8 cellular contexts compared by ENCODE assay signal in genomic region chr1:78005347-78005722, GRCh38. TPM values are rescaled to one million over a fixed set of nuclear protein-coding genes. Genes with fewer than 3 reads are reported as not detected.
DNase-seq lines count a peak whose midpoint lies in the region; ATAC-seq and TF ChIP-seq lines count a peak whose summit lies in the region.

No MANE protein-coding gene starts in this region.

- no peaks in the 10 kb centered on the region for H3K36me3 ChIP-seq in heart left ventricle
- no peaks in the 10 kb centered on the region for H3K36me3 ChIP-seq in breast epithelium
- H3K36me3 ChIP-seq in vagina: no peaks in the 10 kb centered on the region

- H3K4me3 ChIP-seq in heart left ventricle (peak overlapping the region; percentile 33 to 73 (median 64)), breast epithelium (peak overlapping the region; percentile 51 to 63 (median 63)), vagina (peak overlapping the region; percentile 57 to 64)

- peaks cover 0 to 56% (median 23%) of the 10 kb centered on the region in 12 donors for H3K4me1 ChIP-seq in heart left ventricle
- H3K4me1 ChIP-seq in breast epithelium: no peaks in the 10 kb centered on the region
- peaks cover 39% of the 10 kb centered on the region for H3K4me1 ChIP-seq in vagina

- TF ChIP-seq POLR2A in heart left ventricle (IDR thresholded peaks at IDR 0.05) (no peak), breast epithelium (IDR thresholded peaks at IDR 0.05) (no peak), vagina (IDR thresholded peaks at IDR 0.05) (no peak), erythroblast (IDR thresholded peaks at IDR 0.05; ENCODE audit: low read length) (no peak)

- H3K27ac Mint-ChIP-seq in mesothelial cell of epicardium: peak overlapping the region; percentile 99

- H3K27me3 Mint-ChIP-seq in mesothelial cell of epicardium (ENCODE audit: low read depth): no peaks in the 10 kb centered on the region

- 0% methylated on average over 1 of the region's 1 CpG for WGBS in heart left ventricle, 4 donors

- intact Hi-C loops in heart left ventricle (cut with DNase I): loop anchor here in 9 of 10 donors (1.0 to 10.0 kb wide), 5 partner anchors 26 to 109 kb away; partner anchors contain the start of genes FUBP1 (in 8 of the 9) and GIPC2 (in 3 of the 9)
- intact Hi-C loops in Right ventricle myocardium inferior (cut with DNase I): loop anchor here (1.0 kb wide), 2 partner anchors 26 to 41 kb away; partner anchors contain the start of gene FUBP1
- intact Hi-C loops in breast epithelium (cut with DNase I; ENCODE audit: low total_unique reads): no loop called here
- intact Hi-C loops in vagina (cut with DNase I): loop anchor here (2.0 kb wide), 1 partner anchor 27 kb away; the partner anchor contains the start of gene FUBP1

- H3K9me3 Mint-ChIP-seq in mesothelial cell of epicardium: no peaks in the 10 kb centered on the region

- H3K36me3 Mint-ChIP-seq in mesothelial cell of epicardium: no peaks in the 10 kb centered on the region

- TF ChIP-seq CTCF in heart left ventricle (IDR thresholded peaks at IDR 0.05): no peak
- TF ChIP-seq CTCF in breast epithelium (IDR thresholded peaks at IDR 0.05): no peak
- no peak for TF ChIP-seq CTCF in mesothelial cell of epicardium (IDR thresholded peaks at IDR 0.05; ENCODE audit: unreplicated experiment)
- TF ChIP-seq CTCF in vagina (IDR thresholded peaks at IDR 0.05): no peak

- no peaks in the 10 kb centered on the region for H3K27me3 ChIP-seq in heart left ventricle
- H3K27me3 ChIP-seq in breast epithelium: no peaks in the 10 kb centered on the region
- H3K27me3 ChIP-seq in vagina: no peaks in the 10 kb centered on the region

- peak overlapping the region; percentile 82 for H3K4me3 Mint-ChIP-seq in mesothelial cell of epicardium

- peaks cover 36% of the 10 kb centered on the region for H3K4me1 Mint-ChIP-seq in mesothelial cell of epicardium

- no peak for DNase-seq in heart left ventricle
- no peak for DNase-seq in Right ventricle myocardium inferior (ENCODE audit: missing footprints)
- DNase-seq in breast epithelium (ENCODE audit: low spot score in 2 of 2): no peak
- DNase-seq in mesothelial cell of epicardium (ENCODE audit: low spot score in 2 of 2, unreplicated experiment in 2 of 2): no peak
- DNase-seq in vagina (ENCODE audit: extremely low spot score in 2 of 2): no peak
- no peak for DNase-seq in NCI-H128 (lab: John Stamatoyannopoulos, UW; ENCODE audit: unreplicated experiment)
- no peak for DNase-seq in erythroblast (lab: John Stamatoyannopoulos, UW)

- H3K9me3 ChIP-seq in heart left ventricle (no peaks in the 10 kb centered on the region), breast epithelium (no peaks in the 10 kb centered on the region), vagina (no peaks in the 10 kb centered on the region)

- H3K27ac ChIP-seq in heart left ventricle (peak overlapping the region; percentile 89 to 96 (median 92)), breast epithelium (peak overlapping the region; percentile 89 to 92), vagina (peak overlapping the region; percentile 97)

- ATAC-seq in heart left ventricle (no peak), Right ventricle myocardium inferior (no peak), HG03460 (IDR thresholded peaks at IDR 0.05; ENCODE audit: unreplicated experiment) (no peak)

RNA-seq across cellular contexts. Expression of gene DNAJB4, which starts 0.6 kb away (rescaled TPM):
- total RNA-seq in heart left ventricle (100 to 1,000 TPM in 4 of 9 donors, 10 to 100 TPM in 5; 56.7 to 190 (median 95.9) TPM), Right ventricle myocardium inferior (88.0 TPM), breast epithelium (10 to 100 TPM; 25.3 to 39.5 (median 31.5) TPM), mesothelial cell of epicardium (43.6 to 48.0 TPM (median 47.8 TPM) in 3 replicates), vagina (20.9 TPM)
- polyA plus RNA-seq in heart left ventricle: 100 to 1,000 TPM in 1 of 2 donors, 10 to 100 TPM in 1; 35.2 to 162 TPM

RNA-seq across cellular contexts. Expression of gene FUBP1, which starts 26.5 kb away (rescaled TPM):
- 10 to 100 TPM; 40.5 to 78.9 (median 64.3) TPM for total RNA-seq in heart left ventricle
- polyA plus RNA-seq in heart left ventricle: 10 to 100 TPM; 27.0 to 50.1 TPM
- total RNA-seq in Right ventricle myocardium inferior: 48.9 TPM
- 100 to 1,000 TPM in 2 of 3 donors, 10 to 100 TPM in 1; 96.0 to 186 (median 156) TPM for total RNA-seq in breast epithelium
- total RNA-seq in mesothelial cell of epicardium: 287 to 291 TPM (median 288 TPM) in 3 replicates
- total RNA-seq in vagina: 85.7 TPM

RNA-seq across cellular contexts. Expression of gene GIPC2, which starts 40.4 kb away (rescaled TPM):
- total RNA-seq in heart left ventricle (1 to 10 TPM in 8 of 9 donors, under 1 TPM in 1; 0.99 to 4.0 (median 2.8) TPM), Right ventricle myocardium inferior (2.5 TPM), breast epithelium (1 to 10 TPM; 2.6 to 3.6 (median 2.6) TPM), mesothelial cell of epicardium (0.18 to 0.23 TPM (median 0.20 TPM) in 3 replicates), vagina (2.7 TPM)
- 1 to 10 TPM; 1.3 to 2.5 TPM for polyA plus RNA-seq in heart left ventricle
